Comparison of ENCODE assay signal across 1 cellular context in the genomic region with DNA sequence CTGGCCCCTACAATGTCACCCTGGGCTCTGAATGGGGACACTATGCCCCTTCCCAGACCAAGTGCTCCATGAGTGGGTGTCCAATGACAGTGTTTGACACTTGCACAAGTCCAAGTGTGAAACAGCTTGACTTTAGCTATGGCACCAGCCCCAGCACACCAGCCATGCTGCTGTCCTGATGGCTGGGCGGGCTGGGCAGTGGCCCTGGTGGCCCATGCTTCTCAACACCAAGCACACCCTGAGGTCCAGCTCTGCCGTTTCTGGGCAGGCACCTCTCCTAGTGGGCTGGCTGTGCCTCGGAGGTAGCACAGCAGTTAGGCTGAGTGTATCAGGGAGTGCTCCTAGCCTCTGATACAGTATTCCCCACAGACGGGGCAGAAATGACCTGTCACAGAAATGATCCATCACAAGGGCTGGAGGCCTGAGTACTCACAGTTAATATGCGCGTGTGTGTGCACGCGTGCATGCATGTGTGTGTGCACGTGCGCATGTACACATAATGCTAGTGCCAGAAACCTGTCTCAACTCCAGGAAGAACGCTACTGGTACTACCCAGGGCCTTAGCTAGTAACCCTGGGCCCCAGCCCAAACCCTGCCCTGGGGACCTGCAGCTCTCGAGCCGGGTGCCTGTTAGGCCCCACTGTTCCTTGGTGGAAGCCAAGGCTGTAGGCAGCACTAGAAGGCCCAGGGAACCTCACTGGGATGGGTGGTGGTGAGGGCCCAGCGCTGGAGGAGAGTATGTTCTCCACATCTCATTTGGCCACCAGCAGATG.
TF ChIP-seq lines count a peak whose summit lies in the region.

No MANE protein-coding gene starts in this region.

TF ChIP-seq in WTC11, 78 proteins besides CTCF, POLR2A, EP300 and RAD21 (continued from another document):
- TF ChIP-seq ZNF121 (CRISPR knock-in tag; IDR thresholded peaks at IDR 0.05) (no peak), TEAD4 (CRISPR knock-in tag; IDR thresholded peaks at IDR 0.05) (no peak), NR2C2 (CRISPR knock-in tag; IDR thresholded peaks at IDR 0.05) (no peak), FOXK1 (CRISPR knock-in tag; IDR thresholded peaks at IDR 0.05) (peak; percentile 31; the same call in 1 of the 2 replicates)
- TF ChIP-seq, protein P1, sequence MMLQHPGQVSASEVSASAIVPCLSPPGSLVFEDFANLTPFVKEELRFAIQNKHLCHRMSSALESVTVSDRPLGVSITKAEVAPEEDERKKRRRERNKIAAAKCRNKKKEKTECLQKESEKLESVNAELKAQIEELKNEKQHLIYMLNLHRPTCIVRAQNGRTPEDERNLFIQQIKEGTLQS (CRISPR knock-in tag; conservative IDR thresholded peaks at IDR 0.05), result no peak
- TF ChIP-seq, protein P2, sequence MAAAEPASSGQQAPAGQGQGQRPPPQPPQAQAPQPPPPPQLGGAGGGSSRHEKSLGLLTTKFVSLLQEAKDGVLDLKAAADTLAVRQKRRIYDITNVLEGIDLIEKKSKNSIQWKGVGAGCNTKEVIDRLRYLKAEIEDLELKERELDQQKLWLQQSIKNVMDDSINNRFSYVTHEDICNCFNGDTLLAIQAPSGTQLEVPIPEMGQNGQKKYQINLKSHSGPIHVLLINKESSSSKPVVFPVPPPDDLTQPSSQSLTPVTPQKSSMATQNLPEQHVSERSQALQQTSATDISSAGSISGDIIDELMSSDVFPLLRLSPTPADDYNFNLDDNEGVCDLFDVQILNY (CRISPR knock-in tag; IDR thresholded peaks at IDR 0.05), result no peak
